ENCODE assay signal across 26 cellular contexts in genomic region chr4:6364581-6364980, GRCh38.
"Had no signal": no experiment of that assay in that cellular context is flagged by ENCODE, and none has a peak within 500 bp of the region (broad histone marks: within the 10 kb centered on the region; RNA-seq: fewer than 3 reads in every experiment).

No MANE protein-coding gene starts in this region.

- H3K36me3 ChIP-seq: neural progenitor cell, ovary, prostate gland, right lobe of liver, sigmoid colon, stomach, thoracic aorta, thyroid gland, tibial nerve, upper lobe of left lung, vagina had no signal

- H3K27ac ChIP-seq: neural progenitor cell, ovary, parathyroid adenoma, prostate gland, right lobe of liver, sigmoid colon, stomach, thoracic aorta, thyroid gland, tibial nerve, upper lobe of left lung, vagina had no signal

- ATAC-seq: naive thymus-derived CD8-positive, alpha-beta T cell; right cardiac atrium; right lobe of liver; stimulated activated effector memory CD8-positive, alpha-beta T cell treated with anti-CD3 and anti-CD28 coated beads, Interleukin-12 subunit alpha, Interleukin-12 subunit beta, amount 100 ng/mL, for 72 hours; stimulated activated naive B cell treated with anti-CD40 and anti-IgM and Interleukin-4, amounts not matched to agents 10 μg/mL and 1 μg/mL and 100 μg/mL, for 72 hours had no signal

- H3K4me1 ChIP-seq: parathyroid adenoma, prostate gland, right lobe of liver, sigmoid colon, stomach, thyroid gland, tibial nerve, upper lobe of left lung, vagina had no signal

- H3K79me2 ChIP-seq: parathyroid adenoma had no signal

- H3K4me3 ChIP-seq: neural progenitor cell, ovary, prostate gland, right lobe of liver, sigmoid colon, stomach, thoracic aorta, thyroid gland, tibial nerve, upper lobe of left lung, vagina had no signal

- H3K4me2 ChIP-seq: neural progenitor cell had no signal

- H3K9me3 ChIP-seq: ovary, prostate gland, right lobe of liver, sigmoid colon, thoracic aorta, thyroid gland, upper lobe of left lung, vagina had no signal

- H3K9ac ChIP-seq: neural progenitor cell, parathyroid adenoma had no signal

- DNase-seq: naive thymus-derived CD8-positive, alpha-beta T cell; nephron progenitor cell; occipital lobe; ovary; retina; sigmoid colon; small intestine; stimulated activated CD4-positive, alpha-beta T cell treated with anti-CD3 and anti-CD28 coated beads, Interleukin-15, amount 100 ng/mL, for 24 hours; stimulated activated CD4-positive, alpha-beta T cell treated with anti-CD3 and anti-CD28 coated beads, Interleukin-2, amount 100 ng/mL, for 24 hours; stimulated activated CD4-positive, alpha-beta T cell treated with anti-CD3 and anti-CD28 coated beads, Interleukin-2, amount 100 ng/mL, for 48 hours; stimulated activated CD4-positive, alpha-beta T cell treated with anti-CD3 and anti-CD28 coated beads, Interleukin-4, amount 100 ng/mL, for 24 hours; stimulated activated naive B cell treated with anti-CD40 and anti-IgM and Interleukin-4, amounts not matched to agents 10 μg/mL and 1 μg/mL and 100 μg/mL, for 72 hours; stimulated activated naive CD4-positive, alpha-beta T cell treated with Interleukin-2 at 50 U/mL for 16 hours; stomach; thyroid gland; trophoblast cell; upper lobe of left lung had no signal

- H2AFZ ChIP-seq: neural progenitor cell, parathyroid adenoma had no signal

- H3K27me3 ChIP-seq: ovary, right lobe of liver, thyroid gland, upper lobe of left lung, vagina had no signal
